ENCODE assay signal across 1 cellular context in genomic region chr2:11506611-11506969, GRCh38.
TF ChIP-seq lines count a peak whose summit lies in the region.

No MANE protein-coding gene starts in this region.

TF ChIP-seq in HepG2, 621 proteins besides CTCF, POLR2A, EP300 and RAD21 (continued from another document and continues in another):
- TF ChIP-seq ZBTB49 (CRISPR knock-in tag; IDR thresholded peaks at IDR 0.05; ENCODE audit: borderline replicate concordance) (no peak), PLSCR1 (CRISPR knock-in tag; IDR thresholded peaks at IDR 0.05; ENCODE audit: borderline replicate concordance) (no peak), ATF7-NPFF (CRISPR knock-in tag; IDR thresholded peaks at IDR 0.05; ENCODE audit: low read depth) (no peak), ZSCAN31 (CRISPR knock-in tag; IDR thresholded peaks at IDR 0.05; ENCODE audit: low read depth) (0 out of 2 replicates have a peak, but pooled peaks have one; percentile 20), ZNF740 (CRISPR knock-in tag; IDR thresholded peaks at IDR 0.05) (no peak), NFYB (CRISPR knock-in tag; IDR thresholded peaks at IDR 0.05) (no peak), ZNF484 (CRISPR knock-in tag; IDR thresholded peaks at IDR 0.05; ENCODE audit: borderline replicate concordance, low read depth) (no peak), TSC22D2 (CRISPR knock-in tag; IDR thresholded peaks at IDR 0.05; ENCODE audit: borderline replicate concordance) (no peak), SP2 (CRISPR knock-in tag; IDR thresholded peaks at IDR 0.05) (no peak), ZNF264 (CRISPR knock-in tag; IDR thresholded peaks at IDR 0.05) (peak; percentile 70), SNRNP70 (IDR thresholded peaks at IDR 0.05; ENCODE audit: low read depth, low read length) (no peak), ZNF570 (CRISPR knock-in tag; IDR thresholded peaks at IDR 0.05; ENCODE audit: borderline replicate concordance) (no peak), HOXA9 (CRISPR knock-in tag; IDR thresholded peaks at IDR 0.05; ENCODE audit: borderline replicate concordance) (no peak), KLF6 (CRISPR knock-in tag; IDR thresholded peaks at IDR 0.05) (peak; percentile 1; the same call in 1 of the 2 replicates), ZNF292 (CRISPR knock-in tag; IDR thresholded peaks at IDR 0.05; ENCODE audit: borderline replicate concordance, low read depth) (peak; percentile 88; the same call in 1 of the 2 replicates), ZNF850 (CRISPR knock-in tag; conservative IDR thresholded peaks at IDR 0.05) (no peak), ZNF674 (CRISPR knock-in tag; IDR thresholded peaks at IDR 0.05; ENCODE audit: low read depth) (no peak), ARNT2 (CRISPR knock-in tag; IDR thresholded peaks at IDR 0.05; ENCODE audit: low read depth) (no peak), ZNF253 (CRISPR knock-in tag; IDR thresholded peaks at IDR 0.05; ENCODE audit: borderline replicate concordance) (no peak), GABPA (IDR thresholded peaks at IDR 0.05; ENCODE audit: low read depth, low read length) (no peak), GABPA (CRISPR knock-in tag; IDR thresholded peaks at IDR 0.05; ENCODE audit: low read depth) (no peak), SOX5 (CRISPR knock-in tag; IDR thresholded peaks at IDR 0.05; ENCODE audit: borderline replicate concordance) (no peak; the same call in 1 of the 2 replicates), PCBP1 (IDR thresholded peaks at IDR 0.05; ENCODE audit: borderline replicate concordance, low read depth, low read length) (no peak), NFE2L1 (CRISPR knock-in tag; IDR thresholded peaks at IDR 0.05; ENCODE audit: borderline replicate concordance) (no peak), ZNF333 (CRISPR knock-in tag; IDR thresholded peaks at IDR 0.05; ENCODE audit: borderline replicate concordance) (no peak), ZNF33A (CRISPR knock-in tag; IDR thresholded peaks at IDR 0.05; ENCODE audit: borderline replicate concordance) (no peak), FOXM1 (CRISPR knock-in tag; IDR thresholded peaks at IDR 0.05) (no peak), BCLAF1 (IDR thresholded peaks at IDR 0.05) (no peak), ZZZ3 (CRISPR knock-in tag; IDR thresholded peaks at IDR 0.05; ENCODE audit: borderline replicate concordance) (no peak), ZFP91 (CRISPR knock-in tag; IDR thresholded peaks at IDR 0.05; ENCODE audit: borderline replicate concordance) (peak; percentile 65; the same call in 1 of the 2 replicates), ZNF776 (CRISPR knock-in tag; IDR thresholded peaks at IDR 0.05) (no peak), NFKB2 (CRISPR knock-in tag; IDR thresholded peaks at IDR 0.05; ENCODE audit: borderline replicate concordance) (no peak), SALL2 (CRISPR knock-in tag; IDR thresholded peaks at IDR 0.05) (no peak; the same call in 1 of the 2 replicates), ELK4 (CRISPR knock-in tag; IDR thresholded peaks at IDR 0.05; ENCODE audit: borderline replicate concordance) (no peak), GZF1 (CRISPR knock-in tag; IDR thresholded peaks at IDR 0.05) (no peak), ZNF607 (CRISPR knock-in tag; IDR thresholded peaks at IDR 0.05; ENCODE audit: borderline replicate concordance) (no peak), POLR2G (IDR thresholded peaks at IDR 0.05; ENCODE audit: low read depth, low read length) (peak; percentile 60), ZNF280B (CRISPR knock-in tag; IDR thresholded peaks at IDR 0.05; ENCODE audit: borderline replicate concordance) (no peak), ZC3H13 (CRISPR knock-in tag; IDR thresholded peaks at IDR 0.05) (no peak), ZNF460 (CRISPR knock-in tag; IDR thresholded peaks at IDR 0.05; ENCODE audit: borderline replicate concordance) (no peak), ZMYM2 (CRISPR knock-in tag; IDR thresholded peaks at IDR 0.05) (no peak), TEF (CRISPR knock-in tag; IDR thresholded peaks at IDR 0.05) (no peak), KAT2B (IDR thresholded peaks at IDR 0.05; ENCODE audit: borderline replicate concordance, low read depth, low read length) (no peak), ZNF552 (CRISPR knock-in tag; IDR thresholded peaks at IDR 0.05; ENCODE audit: borderline replicate concordance) (no peak), ZNF24 (IDR thresholded peaks at IDR 0.05) (no peak)
- TF ChIP-seq, protein P1, sequence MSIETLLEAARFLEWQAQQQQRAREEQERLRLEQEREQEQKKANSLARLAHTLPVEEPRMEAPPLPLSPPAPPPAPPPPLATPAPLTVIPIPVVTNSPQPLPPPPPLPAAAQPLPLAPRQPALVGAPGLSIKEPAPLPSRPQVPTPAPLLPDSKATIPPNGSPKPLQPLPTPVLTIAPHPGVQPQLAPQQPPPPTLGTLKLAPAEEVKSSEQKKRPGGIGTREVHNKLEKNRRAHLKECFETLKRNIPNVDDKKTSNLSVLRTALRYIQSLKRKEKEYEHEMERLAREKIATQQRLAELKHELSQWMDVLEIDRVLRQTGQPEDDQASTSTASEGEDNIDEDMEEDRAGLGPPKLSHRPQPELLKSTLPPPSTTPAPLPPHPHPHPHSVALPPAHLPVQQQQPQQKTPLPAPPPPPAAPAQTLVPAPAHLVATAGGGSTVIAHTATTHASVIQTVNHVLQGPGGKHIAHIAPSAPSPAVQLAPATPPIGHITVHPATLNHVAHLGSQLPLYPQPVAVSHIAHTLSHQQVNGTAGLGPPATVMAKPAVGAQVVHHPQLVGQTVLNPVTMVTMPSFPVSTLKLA (IDR thresholded peaks at IDR 0.05): no peak
- TF ChIP-seq, protein P2, sequence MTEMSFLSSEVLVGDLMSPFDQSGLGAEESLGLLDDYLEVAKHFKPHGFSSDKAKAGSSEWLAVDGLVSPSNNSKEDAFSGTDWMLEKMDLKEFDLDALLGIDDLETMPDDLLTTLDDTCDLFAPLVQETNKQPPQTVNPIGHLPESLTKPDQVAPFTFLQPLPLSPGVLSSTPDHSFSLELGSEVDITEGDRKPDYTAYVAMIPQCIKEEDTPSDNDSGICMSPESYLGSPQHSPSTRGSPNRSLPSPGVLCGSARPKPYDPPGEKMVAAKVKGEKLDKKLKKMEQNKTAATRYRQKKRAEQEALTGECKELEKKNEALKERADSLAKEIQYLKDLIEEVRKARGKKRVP (CRISPR knock-in tag; IDR thresholded peaks at IDR 0.05): no peak
- TF ChIP-seq, protein P3, sequence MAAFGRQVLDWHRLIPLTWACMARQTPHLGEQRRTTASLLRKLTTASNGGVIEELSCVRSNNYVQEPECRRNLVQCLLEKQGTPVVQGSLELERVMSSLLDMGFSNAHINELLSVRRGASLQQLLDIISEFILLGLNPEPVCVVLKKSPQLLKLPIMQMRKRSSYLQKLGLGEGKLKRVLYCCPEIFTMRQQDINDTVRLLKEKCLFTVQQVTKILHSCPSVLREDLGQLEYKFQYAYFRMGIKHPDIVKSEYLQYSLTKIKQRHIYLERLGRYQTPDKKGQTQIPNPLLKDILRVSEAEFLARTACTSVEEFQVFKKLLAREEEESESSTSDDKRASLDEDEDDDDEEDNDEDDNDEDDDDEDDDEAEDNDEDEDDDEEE (CRISPR knock-in tag; IDR thresholded peaks at IDR 0.05): no peak
- TF ChIP-seq, protein P4, sequence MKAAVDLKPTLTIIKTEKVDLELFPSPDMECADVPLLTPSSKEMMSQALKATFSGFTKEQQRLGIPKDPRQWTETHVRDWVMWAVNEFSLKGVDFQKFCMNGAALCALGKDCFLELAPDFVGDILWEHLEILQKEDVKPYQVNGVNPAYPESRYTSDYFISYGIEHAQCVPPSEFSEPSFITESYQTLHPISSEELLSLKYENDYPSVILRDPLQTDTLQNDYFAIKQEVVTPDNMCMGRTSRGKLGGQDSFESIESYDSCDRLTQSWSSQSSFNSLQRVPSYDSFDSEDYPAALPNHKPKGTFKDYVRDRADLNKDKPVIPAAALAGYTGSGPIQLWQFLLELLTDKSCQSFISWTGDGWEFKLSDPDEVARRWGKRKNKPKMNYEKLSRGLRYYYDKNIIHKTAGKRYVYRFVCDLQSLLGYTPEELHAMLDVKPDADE (CRISPR knock-in tag; IDR thresholded peaks at IDR 0.05): no peak
- TF ChIP-seq, protein P5, sequence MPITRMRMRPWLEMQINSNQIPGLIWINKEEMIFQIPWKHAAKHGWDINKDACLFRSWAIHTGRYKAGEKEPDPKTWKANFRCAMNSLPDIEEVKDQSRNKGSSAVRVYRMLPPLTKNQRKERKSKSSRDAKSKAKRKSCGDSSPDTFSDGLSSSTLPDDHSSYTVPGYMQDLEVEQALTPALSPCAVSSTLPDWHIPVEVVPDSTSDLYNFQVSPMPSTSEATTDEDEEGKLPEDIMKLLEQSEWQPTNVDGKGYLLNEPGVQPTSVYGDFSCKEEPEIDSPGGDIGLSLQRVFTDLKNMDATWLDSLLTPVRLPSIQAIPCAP (CRISPR knock-in tag; IDR thresholded peaks at IDR 0.05; ENCODE audit: low read depth): no peak
